Comparison of ENCODE assay signal across 8 cellular contexts in genomic region chr19:18282788-18283141, GRCh38. TPM values are rescaled to one million over a fixed set of nuclear protein-coding genes. Genes with fewer than 3 reads are reported as not detected.
DNase-seq lines count a peak whose midpoint lies in the region; ATAC-seq, FAIRE-seq and TF ChIP-seq lines count a peak whose summit lies in the region.

No MANE protein-coding gene starts in this region.

- H4K91ac ChIP-seq in trophoblast cell (ENCODE audit: low read depth, low read length): peak overlapping the region; percentile 97

- TF ChIP-seq POLR2A in H54 (IDR thresholded peaks at IDR 0.05; ENCODE audit: low read depth, low read length): no peak

- H4K12ac ChIP-seq in trophoblast cell (ENCODE audit: low read depth, low read length): peak overlapping the region; percentile 88

- H3K27ac ChIP-seq in RWPE2 (ENCODE audit: poor library complexity, severe bottlenecking) (peak overlapping the region; percentile 95), trophoblast cell (ENCODE audit: low read depth, low read length) (peak overlapping the region; percentile 100)

- no peak for ATAC-seq in RWPE2 (ENCODE audit: low read depth)
- ATAC-seq in effector memory CD8-positive, alpha-beta T cell (replicated peaks): no peak

- peak overlapping the region; percentile 87 to 90 for H3K4me3 Mint-ChIP-seq in effector memory CD8-positive, alpha-beta T cell

- no peak for DNase-seq in GM12864 (ENCODE audit: low read depth)
- DNase-seq in RWPE2 (ENCODE audit: low spot score): no peak
- DNase-seq in effector memory CD8-positive, alpha-beta T cell: peak in 1 of 3 experiments; percentile 6
- no peak for DNase-seq in trophoblast cell
- DNase-seq in H54 (ENCODE audit: insufficient read length, low spot score): no peak
- DNase-seq in hypothalamus (lab: John Stamatoyannopoulos, UW): no peak
- no peak for DNase-seq in NCI-H1694 (lab: John Stamatoyannopoulos, UW)
- no peak for DNase-seq in epidermal melanocyte (ENCODE audit: insufficient read length, low spot score)

- peak overlapping the region; percentile 97 for H2AK5ac ChIP-seq in trophoblast cell (ENCODE audit: low read length)

- H3K9me3 Mint-ChIP-seq in effector memory CD8-positive, alpha-beta T cell: no peaks in the 10 kb centered on the region

- H3K9me3 ChIP-seq in RWPE2 (ENCODE audit: severe bottlenecking) (no peaks in the 10 kb centered on the region), trophoblast cell (ENCODE audit: insufficient read depth, low read depth, low read length) (no peaks in the 10 kb centered on the region)

- peak overlapping the region; percentile 100 for H3K27ac Mint-ChIP-seq in effector memory CD8-positive, alpha-beta T cell

- peak overlapping the region; percentile 87 for H3K4ac ChIP-seq in trophoblast cell (ENCODE audit: low read depth, low read length)

- H3K79me1 ChIP-seq in trophoblast cell (ENCODE audit: low read length): peaks cover 43% of the 10 kb centered on the region

- no peak overlapping the region for H3K23ac ChIP-seq in trophoblast cell (ENCODE audit: low read length)

- H3K79me2 ChIP-seq in trophoblast cell (ENCODE audit: control insufficient read depth, insufficient read depth, low read length, poor library complexity): peaks cover 35% of the 10 kb centered on the region

- no CpG with 5 or more reads among the region's 4 CpGs for WGBS in trophoblast cell (ENCODE audit: extremely low coverage, insufficient coverage, insufficient read length)

- H2AFZ ChIP-seq in trophoblast cell (ENCODE audit: insufficient read depth, low read length, poor library complexity): peak overlapping the region; percentile 32

- H2BK120ac ChIP-seq in trophoblast cell (ENCODE audit: insufficient read depth, low read length, poor library complexity): peak overlapping the region; percentile 94

- H3K4me1 Mint-ChIP-seq in effector memory CD8-positive, alpha-beta T cell (ENCODE audit: low read depth in 2 of 2): peaks cover 45 to 51% of the 10 kb centered on the region in 2 donors

- no peaks in the 10 kb centered on the region for H3K27me3 Mint-ChIP-seq in effector memory CD8-positive, alpha-beta T cell

- H3K14ac ChIP-seq in trophoblast cell (ENCODE audit: low read length): peak overlapping the region; percentile 91

- H3K4me2 ChIP-seq in trophoblast cell (ENCODE audit: low read length): peak overlapping the region; percentile 86

- FAIRE-seq in H54 (lab: Jason Lieb, UNC): no peak

- H3K27me3 ChIP-seq in RWPE2 (ENCODE audit: insufficient read depth, poor library complexity, severe bottlenecking) (no peaks in the 10 kb centered on the region), trophoblast cell (ENCODE audit: insufficient read depth, low read length) (no peaks in the 10 kb centered on the region)

- peak overlapping the region; percentile 92 for H2BK5ac ChIP-seq in trophoblast cell (ENCODE audit: low read depth, low read length, poor library complexity)

- peaks cover 7% of the 10 kb centered on the region for H3K4me1 ChIP-seq in RWPE2 (ENCODE audit: insufficient read depth, poor library complexity, severe bottlenecking)
- peaks cover 32 to 33% of the 10 kb centered on the region in 2 experiments for H3K4me1 ChIP-seq in trophoblast cell (ENCODE audit: control insufficient read depth in 1 of 2, insufficient read depth in 2 of 2, low read length in 2 of 2)

- TF ChIP-seq CTCF in GM12864 (IDR thresholded peaks at IDR 0.05; ENCODE audit: low read depth, low read length, missing control alignments) (no peak), RWPE2 (IDR thresholded peaks at IDR 0.05; ENCODE audit: poor library complexity, severe bottlenecking) (no peak)

- peak overlapping the region; percentile 82 for H4K8ac ChIP-seq in trophoblast cell (ENCODE audit: low read depth, low read length)

- H3K36me3 ChIP-seq in RWPE2 (ENCODE audit: low read depth) (peaks cover 10% of the 10 kb centered on the region), trophoblast cell (ENCODE audit: control insufficient read depth in 1 of 2, insufficient read depth in 2 of 2, low read length in 2 of 2) (peaks cover 15 to 20% of the 10 kb centered on the region in 2 experiments)

- peaks cover 64% of the 10 kb centered on the region for H3K36me3 Mint-ChIP-seq in effector memory CD8-positive, alpha-beta T cell (ENCODE audit: insufficient read depth)

- peak overlapping the region; percentile 86 for H3K9ac ChIP-seq in trophoblast cell (ENCODE audit: low read length)

- H3K4me3 ChIP-seq in GM12864 (ENCODE audit: low read depth, low read length) (peak overlapping the region; percentile 61; the same call in 1 of the 2 replicates), RWPE2 (ENCODE audit: severe bottlenecking) (peak overlapping the region; percentile 39), trophoblast cell (ENCODE audit: low read depth, low read length) (peak overlapping the region; percentile 56)

- H2BK12ac ChIP-seq in trophoblast cell (ENCODE audit: low read length): peak overlapping the region; percentile 94

- H3K18ac ChIP-seq in trophoblast cell (ENCODE audit: low read length): peak overlapping the region; percentile 94

RNA-seq across cellular contexts. Expression of gene JUND, which starts 1.3 kb away (rescaled TPM):
- 224 and 256 TPM in 2 replicates for polyA plus RNA-seq in trophoblast cell (2013)

RNA-seq across cellular contexts. Expression of gene IQCN, which starts 8.5 kb away (rescaled TPM):
- polyA plus RNA-seq in trophoblast cell (2013): 1.7 and 1.8 TPM in 2 replicates

RNA-seq across cellular contexts. Expression of gene LSM4, which starts 40.1 kb away (rescaled TPM):
- 216 and 223 TPM in 2 replicates for polyA plus RNA-seq in trophoblast cell (2013)

RNA-seq across cellular contexts. Expression of gene PDE4C, which starts 56.5 kb away (rescaled TPM):
- 0.38 and 0.60 TPM in 2 replicates for polyA plus RNA-seq in trophoblast cell (2013)

RNA-seq across cellular contexts. Expression of gene PGPEP1, which starts 57.6 kb away (rescaled TPM):
- polyA plus RNA-seq in trophoblast cell (2013): 46.5 and 56.5 TPM in 2 replicates
